17 cellular contexts compared by ENCODE assay signal in genomic region chr11:71170619-71171018, GRCh38.
DNase-seq lines count a peak whose midpoint lies in the region; ATAC-seq, FAIRE-seq and TF ChIP-seq lines count a peak whose summit lies in the region.
"Had no signal": no experiment of that assay in that cellular context is flagged by ENCODE, and none has a peak within 500 bp of the region (broad histone marks: within the 10 kb centered on the region; RNA-seq: fewer than 3 reads in every experiment).

No MANE protein-coding gene starts in this region.

- ATAC-seq in upper lobe of right lung (no peak), GM19328 (IDR thresholded peaks at IDR 0.05; ENCODE audit: unreplicated experiment) (no peak)

- H3K27ac ChIP-seq in endodermal cell (ENCODE audit: low read depth, low read length) = no peak overlapping the region
- H3K27ac ChIP-seq in upper lobe of right lung = no peak overlapping the region
- H3K27ac ChIP-seq: 22Rv1, BLaER1 had no signal

- no peak overlapping the region for H3K4me3 ChIP-seq in endodermal cell (ENCODE audit: low read length)
- H3K4me3 ChIP-seq in upper lobe of right lung = no peak overlapping the region
- H3K4me3 ChIP-seq: BLaER1 had no signal

- WGBS in endodermal cell (ENCODE audit: insufficient coverage in 1 of 2, insufficient read length in 1 of 2), 2 experiments = 87 to 91% methylated on average over 15 of the region's 15 CpGs

- peaks cover 8% of the 10 kb centered on the region for H3K9me3 ChIP-seq in endodermal cell (ENCODE audit: control insufficient read depth, low read length)
- no peaks in the 10 kb centered on the region for H3K9me3 ChIP-seq in upper lobe of right lung
- H3K9me3 ChIP-seq: BLaER1 had no signal

- H3K4me1 Mint-ChIP-seq in endodermal cell = peaks cover 5% of the 10 kb centered on the region
- no peaks in the 10 kb centered on the region for H3K4me1 Mint-ChIP-seq in activated naive CD4-positive, alpha-beta T cell treated with anti-CD3 and anti-CD28 coated beads, Interleukin-2, amount 10 ng/mL, durations not matched to agents 7 days and 5 days
- H3K4me1 Mint-ChIP-seq: CD8-positive, alpha-beta memory T cell had no signal

- H3K36me3 ChIP-seq in endodermal cell (ENCODE audit: control insufficient read depth, insufficient read depth, low read length) = no peaks in the 10 kb centered on the region
- no peaks in the 10 kb centered on the region for H3K36me3 ChIP-seq in upper lobe of right lung
- H3K36me3 ChIP-seq: BLaER1 had no signal

- H3K4me3 Mint-ChIP-seq in endodermal cell = no peak overlapping the region
- no peak overlapping the region for H3K4me3 Mint-ChIP-seq in activated naive CD4-positive, alpha-beta T cell treated with anti-CD3 and anti-CD28 coated beads, Interleukin-2, amount 10 ng/mL, durations not matched to agents 7 days and 5 days
- H3K4me3 Mint-ChIP-seq: CD8-positive, alpha-beta memory T cell had no signal

- no peak for TF ChIP-seq POLR2A in GM12891 (IDR thresholded peaks at IDR 0.05; ENCODE audit: low read depth, low read length)

- TF ChIP-seq CTCF in endodermal cell (conservative IDR thresholded peaks at IDR 0.05) = no peak
- TF ChIP-seq CTCF in upper lobe of right lung (IDR thresholded peaks at IDR 0.05) = no peak

- no peaks in the 10 kb centered on the region for H3K4me1 ChIP-seq in endodermal cell (ENCODE audit: control insufficient read depth, insufficient read depth, low read length)
- H3K4me1 ChIP-seq in upper lobe of right lung = no peaks in the 10 kb centered on the region
- H3K4me1 ChIP-seq: BLaER1, Caco-2 had no signal

- no peaks in the 10 kb centered on the region for H3K27me3 ChIP-seq in endodermal cell (ENCODE audit: control insufficient read depth, insufficient read depth, low read length, poor library complexity, severe bottlenecking)
- H3K27me3 ChIP-seq in upper lobe of right lung = no peaks in the 10 kb centered on the region
- H3K27me3 ChIP-seq: BLaER1 had no signal

- DNase-seq in activated effector memory CD4-positive, alpha-beta T cell treated with anti-CD3 and anti-CD28 coated beads, Interleukin-2, amount 50 U/mL, for 16 hours = peak; percentile 2
- DNase-seq in activated effector memory CD4-positive, alpha-beta T cell treated with Interleukin-2 at 50 U/mL for 16 hours = no peak
- peak; percentile 56 for DNase-seq in endodermal cell
- peak; percentile 34 for DNase-seq in left kidney (ENCODE audit: low read depth, low spot score)
- peak; percentile 56 for DNase-seq in upper lobe of right lung
- no peak for DNase-seq in GM12891 (ENCODE audit: insufficient read length, low spot score)
- DNase-seq in activated naive CD4-positive, alpha-beta T cell treated with anti-CD3 and anti-CD28 coated beads, Interleukin-2, amount 10 ng/mL, durations not matched to agents 7 days and 5 days = no peak
- DNase-seq: AML-193; CD8-positive, alpha-beta memory T cell; DMS53; GF-D8; IMR-90 had no signal

- intact Hi-C loops in upper lobe of right lung (cut with DNase I) = no loop called here

- peaks cover 27% of the 10 kb centered on the region for H3K36me3 Mint-ChIP-seq in endodermal cell (ENCODE audit: low read depth)
- H3K36me3 Mint-ChIP-seq in activated naive CD4-positive, alpha-beta T cell treated with anti-CD3 and anti-CD28 coated beads, Interleukin-2, amount 10 ng/mL, durations not matched to agents 7 days and 5 days = no peaks in the 10 kb centered on the region
- H3K36me3 Mint-ChIP-seq: CD8-positive, alpha-beta memory T cell had no signal

- H3K9ac ChIP-seq in endodermal cell (ENCODE audit: extremely low read depth, low read length, poor library complexity, severe bottlenecking) = no peak overlapping the region
- H3K9ac ChIP-seq: BLaER1 had no signal

- H3K27ac Mint-ChIP-seq in endodermal cell = no peak overlapping the region
- no peak overlapping the region for H3K27ac Mint-ChIP-seq in activated naive CD4-positive, alpha-beta T cell treated with anti-CD3 and anti-CD28 coated beads, Interleukin-2, amount 10 ng/mL, durations not matched to agents 7 days and 5 days
- H3K27ac Mint-ChIP-seq: CD8-positive, alpha-beta memory T cell had no signal

- peaks cover 32% of the 10 kb centered on the region for H3K9me3 Mint-ChIP-seq in endodermal cell
- no peaks in the 10 kb centered on the region for H3K9me3 Mint-ChIP-seq in activated naive CD4-positive, alpha-beta T cell treated with anti-CD3 and anti-CD28 coated beads, Interleukin-2, amount 10 ng/mL, durations not matched to agents 7 days and 5 days

- no peak for FAIRE-seq in GM12891 (lab: Jason Lieb, UNC)
- FAIRE-seq: H54 had no signal

- H3K27me3 Mint-ChIP-seq in endodermal cell (ENCODE audit: insufficient read depth) = no peaks in the 10 kb centered on the region
- peaks cover 4% of the 10 kb centered on the region for H3K27me3 Mint-ChIP-seq in activated naive CD4-positive, alpha-beta T cell treated with anti-CD3 and anti-CD28 coated beads, Interleukin-2, amount 10 ng/mL, durations not matched to agents 7 days and 5 days

- CTCF ChIA-PET in activated naive CD4-positive, alpha-beta T cell treated with anti-CD3 and anti-CD28 coated beads, Interleukin-2, amount 10 ng/mL, durations not matched to agents 7 days and 5 days (lab: Charles Lee) = no interaction called here

TF ChIP-seq in GM12891, 5 proteins besides CTCF, POLR2A, EP300 and RAD21:
- TF ChIP-seq TAF1 (IDR thresholded peaks at IDR 0.05; ENCODE audit: low read depth, low read length) (no peak), SPI1 (IDR thresholded peaks at IDR 0.05; ENCODE audit: low read depth, low read length) (no peak), PAX5 (IDR thresholded peaks at IDR 0.05; ENCODE audit: insufficient read depth, low read length, severe bottlenecking) (no peak), POLR2AphosphoS5 (IDR thresholded peaks at IDR 0.05; ENCODE audit: low read depth, low read length) (no peak), POU2F2 (IDR thresholded peaks at IDR 0.05; ENCODE audit: low read depth, low read length) (no peak)

Comparison
In these comparisons a context has a peak if more than half of its experiments do, and no peak if none do; other contexts are left out.
1. DNase-seq: peak in activated effector memory CD4-positive, alpha-beta T cell treated with anti-CD3 and anti-CD28 coated beads, Interleukin-2, amount 50 U/mL, for 16 hours (single experiment), endodermal cell (single experiment), left kidney (single experiment) and upper lobe of right lung (single experiment); none in activated effector memory CD4-positive, alpha-beta T cell treated with Interleukin-2 at 50 U/mL for 16 hours (single experiment), GM12891 (single experiment) and activated naive CD4-positive, alpha-beta T cell treated with anti-CD3 and anti-CD28 coated beads, Interleukin-2, amount 10 ng/mL, durations not matched to agents 7 days and 5 days (single experiment).